In the genomic region with DNA sequence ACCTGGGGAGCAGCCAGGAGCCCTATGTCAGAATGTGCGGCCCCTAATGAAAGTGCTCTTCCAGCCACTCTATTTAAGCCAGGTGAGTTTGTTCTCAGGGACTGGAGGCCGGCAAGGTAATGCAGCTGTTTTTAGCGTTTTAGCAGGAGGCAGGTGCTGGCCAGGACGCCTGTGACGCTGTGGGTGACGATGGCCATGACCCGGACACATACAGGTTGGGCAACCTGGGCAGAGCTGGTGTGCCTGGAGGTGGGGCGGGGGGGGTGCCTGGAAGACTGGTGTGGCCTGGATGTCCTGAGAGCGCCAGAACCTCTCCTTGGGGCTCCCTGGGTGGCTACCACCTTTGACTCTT, we compare ENCODE assay signal across 13 cellular contexts.
"Had no signal": no experiment of that assay in that cellular context is flagged by ENCODE, and none has a peak within 500 bp of the region (broad histone marks: within the 10 kb centered on the region; RNA-seq: fewer than 3 reads in every experiment).

No MANE protein-coding gene starts in this region.

- H3K36me3 Mint-ChIP-seq: brain, immature natural killer cell had no signal

- H3K9me3 ChIP-seq: upper lobe of left lung had no signal

- H3K27ac Mint-ChIP-seq: immature natural killer cell, memory B cell, T-helper 17 cell had no signal

- H3K4me3 ChIP-seq: upper lobe of left lung had no signal

- DNase-seq: activated CD4-positive, alpha-beta T cell treated with anti-CD3 and anti-CD28 coated beads, Interleukin-2, amount 50 U/mL, for 1 hour; activated naive CD4-positive, alpha-beta T cell treated with anti-CD3 and anti-CD28 coated beads, Interleukin-2, amount 50 U/mL, for 16 hours; activated T-cell treated with anti-CD3 and anti-CD28 coated beads for 4 hours; cerebellar nuclear complex; dermis blood vessel endothelial cell; glutamatergic neuron; immature natural killer cell; small intestine; T-helper 17 cell; upper lobe of left lung had no signal

- ATAC-seq: T-helper 17 cell had no signal

- H3K27ac ChIP-seq: upper lobe of left lung had no signal

- H3K9me3 Mint-ChIP-seq: immature natural killer cell, memory B cell had no signal

- H3K36me3 ChIP-seq: upper lobe of left lung had no signal

- H3K27me3 ChIP-seq: upper lobe of left lung had no signal

- H3K27me3 Mint-ChIP-seq: T-helper 17 cell had no signal

- H3K4me3 Mint-ChIP-seq: immature natural killer cell, memory B cell, nephron, T-helper 17 cell had no signal
